ENCODE assay signal across 10 cellular contexts in genomic region chr5:179817071-179817840, GRCh38. TPM values are rescaled to one million over a fixed set of nuclear protein-coding genes. Genes with fewer than 3 reads are reported as not detected.
DNase-seq lines count a peak whose midpoint lies in the region; ATAC-seq and TF ChIP-seq lines count a peak whose summit lies in the region.
"Had no signal": no experiment of that assay in that cellular context is flagged by ENCODE, and none has a peak within 500 bp of the region (broad histone marks: within the 10 kb centered on the region; RNA-seq: fewer than 3 reads in every experiment).

No MANE protein-coding gene starts in this region.

- H3K9me3 ChIP-seq in AG04450 (ENCODE audit: control insufficient read depth, insufficient read depth, low read length) (no peaks in the 10 kb centered on the region; the same call in 1 of the 2 replicates), PC-3 (ENCODE audit: low read length) (no peaks in the 10 kb centered on the region), esophagus (ENCODE audit: control insufficient read depth in 2 of 2, insufficient read depth in 1 of 2, low read depth in 1 of 2, low read length in 1 of 2) (no peaks in the 10 kb centered on the region)
- H3K9me3 ChIP-seq: SJCRH30 had no signal

- no peaks in the 10 kb centered on the region for H3K9me2 ChIP-seq in PC-3 (replicated peaks; ENCODE audit: low read length)

- ATAC-seq in PC-3: no peak
- ATAC-seq in GM18909 (IDR thresholded peaks at IDR 0.05; ENCODE audit: poor library complexity, unreplicated experiment): no peak
- ATAC-seq in HG03280 (IDR thresholded peaks at IDR 0.05; ENCODE audit: unreplicated experiment): no peak

- H3K27me3 Mint-ChIP-seq in nephron (ENCODE audit: low read depth): no peaks in the 10 kb centered on the region

- H3K27me3 ChIP-seq in AG04450 (ENCODE audit: control insufficient read depth, insufficient read depth, low read length): no peaks in the 10 kb centered on the region
- H3K27me3 ChIP-seq in PC-3 (ENCODE audit: low read length): no peaks in the 10 kb centered on the region
- H3K27me3 ChIP-seq in esophagus (ENCODE audit: control insufficient read depth in 1 of 2, insufficient read depth in 2 of 2, low read length in 2 of 2): no peaks in the 10 kb centered on the region
- H3K27me3 ChIP-seq: SJCRH30 had no signal

- BruUV-seq in PC-3 (replicated peaks; lab: Mats Ljungman, UMichigan): no TSS peak

- peaks cover 14% of the 10 kb centered on the region for H4K20me1 ChIP-seq in PC-3 (ENCODE audit: low read length)

- H3K4me1 ChIP-seq in PC-3 (ENCODE audit: insufficient read depth, low read length): peaks cover 31% of the 10 kb centered on the region
- H3K4me1 ChIP-seq in esophagus (ENCODE audit: control insufficient read depth in 2 of 2, insufficient read depth in 2 of 2, low read length in 1 of 2): peaks cover 9 to 23% of the 10 kb centered on the region in 2 donors

- no peaks in the 10 kb centered on the region for H3K36me3 ChIP-seq in PC-3 (ENCODE audit: low read depth, low read length)
- H3K36me3 ChIP-seq in esophagus (ENCODE audit: control insufficient read depth in 2 of 2, insufficient read depth in 2 of 2, low read length in 1 of 2): peaks cover 0 to 3% of the 10 kb centered on the region in 2 donors

- H3K4me2 ChIP-seq in PC-3 (ENCODE audit: low read length): no peak overlapping the region

- no peak for DNase-seq in AG04450 (ENCODE audit: low read depth, low spot score)
- DNase-seq in PC-3: no peak
- DNase-seq in ecto neural progenitor cell (ENCODE audit: low spot score): no peak
- no peak for DNase-seq in stimulated activated naive CD4-positive, alpha-beta T cell treated with Interleukin-2 at 50 U/mL for 16 hours (lab: John Stamatoyannopoulos, UW)
- DNase-seq: effector memory CD4-positive, alpha-beta T cell had no signal

- no peak overlapping the region for H3K27ac Mint-ChIP-seq in nephron

- no peak overlapping the region; the same call in 1 of the 2 replicates for H3K9ac ChIP-seq in PC-3 (ENCODE audit: low read length)

- WGBS in esophagus, 2 donors: 14 to 20% methylated on average over 37 to 51 of the region's 51 CpGs

- H3K27ac ChIP-seq in AG04450 (ENCODE audit: low read depth, low read length) (no peak overlapping the region), PC-3 (ENCODE audit: low read length) (peak overlapping the region; percentile 96), esophagus (ENCODE audit: low read depth in 2 of 2, low read length in 1 of 2) (peak overlapping the region in 1 of 2 donors; percentile 28)

- peak overlapping the region; percentile 60 to 83 (median 78) for H3K4me3 Mint-ChIP-seq in nephron

- no peaks in the 10 kb centered on the region for H3K9me3 Mint-ChIP-seq in nephron

- POLR2A ChIA-PET in AG04450 (lab: Yijun Ruan, JAX): interaction anchor here (0.6 kb wide), 1 partner anchor 9 kb away, joined by 6 read pairs; no protein-coding TSS in a partner anchor
- POLR2A ChIA-PET in PC-3 (lab: Charles Lee; ENCODE audit: unreplicated experiment): no interaction called here

- TF ChIP-seq CTCF in AG04450 (IDR thresholded peaks at IDR 0.05; ENCODE audit: low read depth, low read length): no peak
- TF ChIP-seq CTCF in PC-3 (conservative IDR thresholded peaks at IDR 0.05; ENCODE audit: low read depth, low read length): no peak
- TF ChIP-seq CTCF in nephron (IDR thresholded peaks at IDR 0.05; ENCODE audit: unreplicated experiment in 3 of 3): no peak

- no peaks in the 10 kb centered on the region for H3F3A ChIP-seq in PC-3 (ENCODE audit: low read length, unreplicated experiment)

- H2AFZ ChIP-seq in PC-3 (ENCODE audit: low read length): no peak overlapping the region

- peaks cover 20% of the 10 kb centered on the region for H3K79me2 ChIP-seq in PC-3 (ENCODE audit: low read length)

- intact Hi-C loops in PC-3 (cut with micrococcal nuclease): no loop called here

- CTCF ChIA-PET in AG04450 (lab: Charles Lee): interaction anchor here (0.6 to 0.7 kb wide), 2 partner anchors 22 to 78 kb away, joined by 3 to 5 read pairs; no protein-coding TSS in a partner anchor
- CTCF ChIA-PET in PC-3 (lab: Charles Lee): no interaction called here

- H3K4me3 ChIP-seq in AG04450 (ENCODE audit: low read depth, low read length): peak overlapping the region; percentile 25
- no peak overlapping the region for H3K4me3 ChIP-seq in PC-3 (ENCODE audit: low read length)
- H3K4me3 ChIP-seq in esophagus (ENCODE audit: low read depth in 1 of 2, low read length in 2 of 2): peak overlapping the region; percentile 35 to 48

- H3K4me1 Mint-ChIP-seq in nephron: peaks cover 22% of the 10 kb centered on the region

- H3K36me3 Mint-ChIP-seq in nephron (ENCODE audit: low read depth): peaks cover 26% of the 10 kb centered on the region

RNA-seq across cellular contexts. Expression of gene SQSTM1, which starts 3.4 kb away (rescaled TPM):
- 366 and 589 TPM in 2 replicates for polyA plus RNA-seq in AG04450 (2011; rRNA removed)
- 215 and 259 TPM in 2 replicates for polyA minus RNA-seq in AG04450 (2011; rRNA and poly(A)+ RNA removed)
- 253 and 341 TPM in 2 replicates for total RNA-seq in PC-3 (2014; rRNA removed)
- polyA plus RNA-seq in esophagus: 100 to 1,000 TPM in 1 of 2 donors, 10 to 100 TPM in 1; 94.8 to 111 TPM

RNA-seq across cellular contexts. Expression of gene MGAT4B, which starts 10.6 kb away (rescaled TPM):
- polyA plus RNA-seq in AG04450 (2011; rRNA removed) (102 and 149 TPM in 2 replicates), esophagus (10 to 100 TPM; 59.2 to 66.8 TPM)
- 122 and 152 TPM in 2 replicates for polyA minus RNA-seq in AG04450 (2011; rRNA and poly(A)+ RNA removed)
- 88.9 and 113 TPM in 2 replicates for total RNA-seq in PC-3 (2014; rRNA removed)

RNA-seq across cellular contexts. Expression of gene LTC4S, which starts 23.5 kb away (rescaled TPM):
- polyA plus RNA-seq in AG04450 (2011; rRNA removed) (0.40 and 0.56 TPM in 2 replicates), esophagus (1 to 10 TPM; 3.0 to 6.5 TPM)
- 0.46 TPM in 1 of 2 replicates, not detected in the other for polyA minus RNA-seq in AG04450 (2011; rRNA and poly(A)+ RNA removed)
- total RNA-seq in PC-3 (2014; rRNA removed): 1.5 and 3.6 TPM in 2 replicates
- total RNA-seq: SJCRH30 had no signal

RNA-seq across cellular contexts. Expression of gene MRNIP, which starts 41.4 kb away (rescaled TPM):
- polyA plus RNA-seq in AG04450 (2011; rRNA removed) (14.0 and 16.0 TPM in 2 replicates), esophagus (10 to 100 TPM; 12.2 to 31.5 TPM)
- 9.6 and 12.3 TPM in 2 replicates for polyA minus RNA-seq in AG04450 (2011; rRNA and poly(A)+ RNA removed)
- total RNA-seq in PC-3 (2014; rRNA removed): 20.2 and 26.1 TPM in 2 replicates
